Comparison of ENCODE assay signal across 8 cellular contexts in genomic region chr20:62805711-62806382, GRCh38. TPM values are rescaled to one million over a fixed set of nuclear protein-coding genes. Genes with fewer than 3 reads are reported as not detected.
DNase-seq lines count a peak whose midpoint lies in the region; ATAC-seq, FAIRE-seq and TF ChIP-seq lines count a peak whose summit lies in the region.

No MANE protein-coding gene starts in this region.

- peaks cover 25% of the 10 kb centered on the region for H3K79me2 ChIP-seq in GM12878 (ENCODE audit: control insufficient read depth, insufficient read depth, low read length)

- no peak for TF ChIP-seq CTCF in GM12878 (IDR thresholded peaks at IDR 0.05 in 2 of 3, conservative IDR thresholded peaks at IDR 0.05 in 1 of 3; ENCODE audit: control insufficient read depth in 2 of 3, extremely low read depth in 1 of 3, insufficient read depth in 1 of 3, low read depth in 3 of 3, low read length in 3 of 3)
- TF ChIP-seq CTCF in thyroid gland (IDR thresholded peaks at IDR 0.05), result no peak

- H3K4me3 ChIP-seq in GM12878 (peak overlapping the region; percentile 96), thyroid gland (replicated peaks in 1 of 3) (peak overlapping the region; percentile 31 to 98 (median 96))

- in situ Hi-C loops in GM12878 (cut with MboI), result no loop called here

- H4K20me1 ChIP-seq in GM12878 (ENCODE audit: control insufficient read depth, insufficient read depth), result no peaks in the 10 kb centered on the region

- peaks cover 31% of the 10 kb centered on the region for H3K4me1 Mint-ChIP-seq in activated naive CD4-positive, alpha-beta T cell treated with anti-CD3 and anti-CD28 coated beads, Interleukin-2, amount 10 ng/mL, durations not matched to agents 7 days and 5 days

- H3K9me3 Mint-ChIP-seq in activated naive CD4-positive, alpha-beta T cell treated with anti-CD3 and anti-CD28 coated beads, Interleukin-2, amount 10 ng/mL, durations not matched to agents 7 days and 5 days, result no peaks in the 10 kb centered on the region

- no peaks in the 10 kb centered on the region for H3K9me3 ChIP-seq in GM12878 (replicated peaks; ENCODE audit: control insufficient read depth, insufficient read depth, low read length)
- no peaks in the 10 kb centered on the region for H3K9me3 ChIP-seq in thyroid gland

- TF ChIP-seq POLR2A in GM12878 (IDR thresholded peaks at IDR 0.05; ENCODE audit: low read depth, low read length), result no peak
- TF ChIP-seq POLR2A in thyroid gland (IDR thresholded peaks at IDR 0.05), result no peak

- H3K4me3 Mint-ChIP-seq in activated naive CD4-positive, alpha-beta T cell treated with anti-CD3 and anti-CD28 coated beads, Interleukin-2, amount 10 ng/mL, durations not matched to agents 7 days and 5 days, result peak overlapping the region; percentile 80

- FAIRE-seq in GM12878 (lab: Jason Lieb, UNC), result no peak

- POLR2A ChIA-PET in GM12878 (lab: Charles Lee), result interaction anchor here (1.1 to 2.0 kb wide), 2 partner anchors 10 to 11 kb away, joined by 6 to 11 read pairs; partner anchors contain the start of gene MRGBP

- CTCF ChIA-PET in activated naive CD4-positive, alpha-beta T cell treated with anti-CD3 and anti-CD28 coated beads, Interleukin-2, amount 10 ng/mL, durations not matched to agents 7 days and 5 days (lab: Charles Lee), result interaction anchor here (1.2 to 2.2 kb wide), 2 partner anchors 163 to 306 kb away, joined by 3 to 7 read pairs; partner anchors contain the start of gene SLCO4A1
- CTCF ChIA-PET in GM12878 (lab: Yijun Ruan, JAX), result interaction anchor here (0.7 to 4.4 kb wide), 4 partner anchors 10 to 572 kb away, joined by 3 to 43 read pairs (median 3); partner anchors contain the start of gene MRGBP

- RAD21 ChIA-PET in GM12878 (lab: Charles Lee; ENCODE audit: unreplicated experiment), result interaction anchor here (1.5 kb wide), 1 partner anchor 12 kb away, joined by 4 read pairs; no protein-coding TSS in a partner anchor

- H3K27me3 ChIP-seq in GM12878 (replicated peaks in 1 of 2; ENCODE audit: control insufficient read depth in 2 of 2, insufficient read depth in 2 of 2, low read length in 1 of 2) (no peaks in the 10 kb centered on the region), thyroid gland (no peaks in the 10 kb centered on the region)

- peak overlapping the region; percentile 92 for H3K4me2 ChIP-seq in GM12878 (ENCODE audit: control insufficient read depth, insufficient read depth)

- peaks cover 17% of the 10 kb centered on the region for H3K36me3 Mint-ChIP-seq in activated naive CD4-positive, alpha-beta T cell treated with anti-CD3 and anti-CD28 coated beads, Interleukin-2, amount 10 ng/mL, durations not matched to agents 7 days and 5 days

- intact Hi-C loops in GM12878 (cut with micrococcal nuclease; ENCODE audit: unreplicated experiment), result loop anchor here (5.0 kb wide), 2 partner anchors 154 to 304 kb away; no protein-coding TSS in a partner anchor
- intact Hi-C loops in thyroid gland (cut with DNase I), result loop anchor here (2.0 to 5.0 kb wide), 2 partner anchors 55 to 139 kb away; partner anchors contain the start of gene TCFL5

- SMC1A ChIA-PET in GM12878 (lab: Charles Lee; ENCODE audit: uncharacterized antibody, unreplicated experiment), result no interaction called here

- peak overlapping the region; percentile 86 for H3K9ac ChIP-seq in GM12878 (ENCODE audit: control insufficient read depth, insufficient read depth, low read length)

- DNase-seq in activated naive CD4-positive, alpha-beta T cell treated with anti-CD3 and anti-CD28 coated beads, Interleukin-2, amount 10 ng/mL, durations not matched to agents 7 days and 5 days, result no peak
- no peak for DNase-seq in activated naive CD4-positive, alpha-beta T cell treated with Interleukin-2 at 50 U/mL for 16 hours
- DNase-seq in GM12878 (ENCODE audit: low read depth, low spot score) (no peak), left kidney (ENCODE audit: low read depth, low spot score) (peak; percentile 45), thyroid gland (peak in 1 of 2 donors; percentile 73), NCI-H82 (lab: John Stamatoyannopoulos, UW) (no peak)
- no peak for DNase-seq in activated CD4-positive, alpha-beta T cell treated with anti-CD3 and anti-CD28 coated beads for 1 hour

- 13% methylated on average over 24 of the region's 25 CpGs for WGBS in GM12878 (ENCODE audit: insufficient coverage, insufficient replicate concordance, low lambda C conversion rate, missing lambda C conversion rate)
- WGBS in thyroid gland, 2 donors, result 58 to 70% methylated on average over 16 of the region's 25 CpGs

- no peak overlapping the region for H2AFZ ChIP-seq in GM12878 (ENCODE audit: control insufficient read depth, low read depth, low read length)

- no peaks in the 10 kb centered on the region for H3K27me3 Mint-ChIP-seq in activated naive CD4-positive, alpha-beta T cell treated with anti-CD3 and anti-CD28 coated beads, Interleukin-2, amount 10 ng/mL, durations not matched to agents 7 days and 5 days

- TF ChIP-seq EP300 in GM12878 (IDR thresholded peaks at IDR 0.05; ENCODE audit: borderline replicate concordance in 1 of 2, control insufficient read depth in 1 of 2, low read depth in 2 of 2, low read length in 2 of 2), result no peak

- no TSS peak for BruUV-seq in GM12878 (replicated peaks; lab: Mats Ljungman, UMichigan)

- peak; percentile 7 for ATAC-seq in GM12878
- no peak for ATAC-seq in HG03521 (IDR thresholded peaks at IDR 0.05; ENCODE audit: unreplicated experiment)

- peaks cover 18% of the 10 kb centered on the region for H3K4me1 ChIP-seq in GM12878 (ENCODE audit: control insufficient read depth, insufficient read depth, low read length)
- H3K4me1 ChIP-seq in thyroid gland, result peaks cover 8 to 23% of the 10 kb centered on the region in 2 donors

- H3K27ac Mint-ChIP-seq in activated naive CD4-positive, alpha-beta T cell treated with anti-CD3 and anti-CD28 coated beads, Interleukin-2, amount 10 ng/mL, durations not matched to agents 7 days and 5 days, result peak overlapping the region; percentile 76

- peaks cover 14 to 21% of the 10 kb centered on the region in 2 experiments; a peak in 3 of 4 replicates for H3K36me3 ChIP-seq in GM12878 (ENCODE audit: control insufficient read depth in 2 of 2, insufficient read depth in 2 of 2, low read length in 1 of 2)
- peaks cover 31% of the 10 kb centered on the region in 2 donors for H3K36me3 ChIP-seq in thyroid gland

- TF ChIP-seq RAD21 in GM12878 (IDR thresholded peaks at IDR 0.05; ENCODE audit: insufficient read depth, low read depth, low read length), result no peak

- H3K27ac ChIP-seq in GM12878 (ENCODE audit: control insufficient read depth, insufficient read depth) (peak overlapping the region; percentile 66), thyroid gland (peak overlapping the region; percentile 19 to 91 (median 40))

RNA-seq across cellular contexts. Expression of gene OGFR, which starts 1.2 kb away (rescaled TPM):
- total RNA-seq in GM12878 (2013; cell fraction: nucleolus; rRNA removed), result 31.0 and 35.8 TPM in 2 replicates
- 50.5 and 62.1 TPM in 2 replicates for total RNA-seq in GM12878 (2014; rRNA removed)
- 13.9 and 18.1 TPM in 2 replicates for total RNA-seq in GM12878 (2014; rRNA removed; fragmentation: Illumina TruSeq; extraction: Trizol)
- 52.6 and 59.8 TPM in 2 replicates for total RNA-seq in GM12878 (2021)
- 16.4 TPM for polyA plus RNA-seq in GM12878 (2011; ENCODE audit: low read depth)
- polyA plus RNA-seq in GM12878 (2011; rRNA removed), result 29.0 and 38.7 TPM in 2 replicates
- polyA plus RNA-seq in GM12878 (2011; cell fraction: cytosol; rRNA removed), result 39.9 and 64.5 TPM in 2 replicates
- polyA plus RNA-seq in GM12878 (2011; cell fraction: nucleus; rRNA removed), result 69.3 and 120 TPM in 2 replicates
- polyA plus RNA-seq in GM12878 (2012), result 26.9 and 34.5 TPM in 2 replicates
- polyA plus RNA-seq in GM12878 (2014; fragmentation: Illumina TruSeq; extraction: Trizol), result 11.0 and 19.0 TPM in 2 replicates
- polyA plus RNA-seq in GM12878 (2014; fragmentation: Nextera tagmentation; extraction: Ambion mirVana), result 1 to 10 TPM in 1 of 2 experiments, under 1 TPM in 1; 0.72 to 1.4 TPM
- 48.1 and 59.3 TPM in 2 replicates for polyA plus RNA-seq in GM12878 (2014; rRNA removed)
- polyA plus RNA-seq in GM12878 (2016; fragmentation: Nextera tagmentation; extraction: Ambion mirVana), result 10 to 100 TPM; 16.1 to 35.7 TPM
- polyA minus RNA-seq in GM12878 (2011; rRNA and poly(A)+ RNA removed), result 29.5 and 29.8 TPM in 2 replicates
- polyA minus RNA-seq in GM12878 (2011; cell fraction: cytosol; rRNA and poly(A)+ RNA removed), result 17.4 and 20.6 TPM in 2 replicates
- polyA minus RNA-seq in GM12878 (2011; cell fraction: nucleus; rRNA and poly(A)+ RNA removed), result 11.0 and 16.4 TPM in 2 replicates
- total RNA-seq in thyroid gland, result 10 to 100 TPM; 50.0 to 67.6 (median 63.7) TPM

RNA-seq across cellular contexts. Expression of gene MRGBP, which starts 9.6 kb away (rescaled TPM):
- 6.9 and 10.2 TPM in 2 replicates for total RNA-seq in GM12878 (2013; cell fraction: nucleolus; rRNA removed)
- 16.0 and 16.3 TPM in 2 replicates for total RNA-seq in GM12878 (2014; rRNA removed)
- 10.4 and 12.2 TPM in 2 replicates for total RNA-seq in GM12878 (2014; rRNA removed; fragmentation: Illumina TruSeq; extraction: Trizol)
- 15.1 and 15.2 TPM in 2 replicates for total RNA-seq in GM12878 (2021)
- polyA plus RNA-seq in GM12878 (2011; ENCODE audit: low read depth), result 4.6 TPM
- polyA plus RNA-seq in GM12878 (2011; rRNA removed), result 10.7 and 12.1 TPM in 2 replicates
- polyA plus RNA-seq in GM12878 (2011; cell fraction: cytosol; rRNA removed), result 12.0 and 14.4 TPM in 2 replicates
- polyA plus RNA-seq in GM12878 (2011; cell fraction: nucleus; rRNA removed), result 14.7 and 15.7 TPM in 2 replicates
- 12.0 and 12.8 TPM in 2 replicates for polyA plus RNA-seq in GM12878 (2012)
- polyA plus RNA-seq in GM12878 (2014; fragmentation: Illumina TruSeq; extraction: Trizol), result 4.8 and 8.3 TPM in 2 replicates
- polyA plus RNA-seq in GM12878 (2014; fragmentation: Nextera tagmentation; extraction: Ambion mirVana), result 1 to 10 TPM; 1.8 to 3.7 TPM
- polyA plus RNA-seq in GM12878 (2014; rRNA removed), result 14.8 and 14.9 TPM in 2 replicates
- polyA plus RNA-seq in GM12878 (2016; fragmentation: Nextera tagmentation; extraction: Ambion mirVana), result 10 to 100 TPM; 17.0 to 17.6 TPM
- polyA minus RNA-seq in GM12878 (2011; rRNA and poly(A)+ RNA removed), result 7.1 and 10.9 TPM in 2 replicates
- polyA minus RNA-seq in GM12878 (2011; cell fraction: cytosol; rRNA and poly(A)+ RNA removed), result 4.4 TPM in 2 replicates
- 6.0 and 6.6 TPM in 2 replicates for polyA minus RNA-seq in GM12878 (2011; cell fraction: nucleus; rRNA and poly(A)+ RNA removed)
- total RNA-seq in thyroid gland, result 10 to 100 TPM in 3 of 4 donors, 1 to 10 TPM in 1; 9.9 to 14.6 (median 12.4) TPM

RNA-seq across cellular contexts. Expression of gene COL9A3, which starts 11.0 kb away (rescaled TPM):
- 4.6 and 4.9 TPM in 2 replicates for total RNA-seq in GM12878 (2013; cell fraction: nucleolus; rRNA removed)
- total RNA-seq in GM12878 (2014; rRNA removed) (1.1 and 2.0 TPM in 2 replicates), GM12878 (2014; rRNA removed; fragmentation: Illumina TruSeq; extraction: Trizol) (0.51 and 0.63 TPM in 2 replicates), GM12878 (2021) (0.96 and 1.0 TPM in 2 replicates), thyroid gland (100 to 1,000 TPM in 1 of 4 donors, 10 to 100 TPM in 2, 1 to 10 TPM in 1; 5.3 to 113 (median 62.8) TPM)
- polyA plus RNA-seq in GM12878 (2011; ENCODE audit: low read depth), result not detected
- polyA plus RNA-seq in GM12878 (2011; rRNA removed) (1.7 and 2.1 TPM in 2 replicates), GM12878 (2014; fragmentation: Illumina TruSeq; extraction: Trizol) (0.21 TPM in 1 of 2 replicates, not detected in the other), GM12878 (2014; fragmentation: Nextera tagmentation; extraction: Ambion mirVana) (under 1 TPM in 1 of 2 experiments, not detected in 1; 0.09 TPM), GM12878 (2014; rRNA removed) (1.2 and 1.4 TPM in 2 replicates), GM12878 (2016; fragmentation: Nextera tagmentation; extraction: Ambion mirVana) (under 1 TPM; 0.13 to 0.29 TPM)
- 1.7 and 2.2 TPM in 2 replicates for polyA plus RNA-seq in GM12878 (2011; cell fraction: cytosol; rRNA removed)
- polyA plus RNA-seq in GM12878 (2011; cell fraction: nucleus; rRNA removed), result 7.7 and 11.8 TPM in 2 replicates
- polyA plus RNA-seq in GM12878 (2012), result 1.5 and 2.4 TPM in 2 replicates
- polyA minus RNA-seq in GM12878 (2011; rRNA and poly(A)+ RNA removed), result 0.82 TPM in 1 of 2 replicates, not detected in the other
- 0.53 and 0.62 TPM in 2 replicates for polyA minus RNA-seq in GM12878 (2011; cell fraction: cytosol; rRNA and poly(A)+ RNA removed)
- polyA minus RNA-seq in GM12878 (2011; cell fraction: nucleus; rRNA and poly(A)+ RNA removed), result 1.3 TPM in 1 of 2 replicates, not detected in the other

RNA-seq across cellular contexts. Expression of gene TCFL5, which starts 55.8 kb away (rescaled TPM):
- total RNA-seq in GM12878 (2013; cell fraction: nucleolus; rRNA removed), result 2.7 and 2.8 TPM in 2 replicates
- total RNA-seq in GM12878 (2014; rRNA removed), result 7.8 and 8.1 TPM in 2 replicates
- 5.9 and 6.6 TPM in 2 replicates for total RNA-seq in GM12878 (2014; rRNA removed; fragmentation: Illumina TruSeq; extraction: Trizol)
- 7.3 and 8.1 TPM in 2 replicates for total RNA-seq in GM12878 (2021)
- 2.6 TPM for polyA plus RNA-seq in GM12878 (2011; ENCODE audit: low read depth)
- 2.5 and 3.3 TPM in 2 replicates for polyA plus RNA-seq in GM12878 (2011; rRNA removed)
- 1.5 and 1.7 TPM in 2 replicates for polyA plus RNA-seq in GM12878 (2011; cell fraction: cytosol; rRNA removed)
- 1.6 and 2.0 TPM in 2 replicates for polyA plus RNA-seq in GM12878 (2011; cell fraction: nucleus; rRNA removed)
- 3.2 and 4.8 TPM in 2 replicates for polyA plus RNA-seq in GM12878 (2012)
- polyA plus RNA-seq in GM12878 (2014; fragmentation: Illumina TruSeq; extraction: Trizol), result 5.0 and 6.3 TPM in 2 replicates
- polyA plus RNA-seq in GM12878 (2014; fragmentation: Nextera tagmentation; extraction: Ambion mirVana), result 1 to 10 TPM; 1.4 to 1.6 TPM
- 5.1 and 5.7 TPM in 2 replicates for polyA plus RNA-seq in GM12878 (2014; rRNA removed)
- under 1 TPM; 0.48 to 0.58 TPM for polyA plus RNA-seq in GM12878 (2016; fragmentation: Nextera tagmentation; extraction: Ambion mirVana)
- 1.0 and 1.5 TPM in 2 replicates for polyA minus RNA-seq in GM12878 (2011; rRNA and poly(A)+ RNA removed)
- polyA minus RNA-seq in GM12878 (2011; cell fraction: cytosol; rRNA and poly(A)+ RNA removed), result 1.5 and 1.7 TPM in 2 replicates
- polyA minus RNA-seq in GM12878 (2011; cell fraction: nucleus; rRNA and poly(A)+ RNA removed), result 0.57 and 0.60 TPM in 2 replicates
- 10 to 100 TPM; 15.3 to 26.6 (median 20.6) TPM for total RNA-seq in thyroid gland
